In the genomic region with DNA sequence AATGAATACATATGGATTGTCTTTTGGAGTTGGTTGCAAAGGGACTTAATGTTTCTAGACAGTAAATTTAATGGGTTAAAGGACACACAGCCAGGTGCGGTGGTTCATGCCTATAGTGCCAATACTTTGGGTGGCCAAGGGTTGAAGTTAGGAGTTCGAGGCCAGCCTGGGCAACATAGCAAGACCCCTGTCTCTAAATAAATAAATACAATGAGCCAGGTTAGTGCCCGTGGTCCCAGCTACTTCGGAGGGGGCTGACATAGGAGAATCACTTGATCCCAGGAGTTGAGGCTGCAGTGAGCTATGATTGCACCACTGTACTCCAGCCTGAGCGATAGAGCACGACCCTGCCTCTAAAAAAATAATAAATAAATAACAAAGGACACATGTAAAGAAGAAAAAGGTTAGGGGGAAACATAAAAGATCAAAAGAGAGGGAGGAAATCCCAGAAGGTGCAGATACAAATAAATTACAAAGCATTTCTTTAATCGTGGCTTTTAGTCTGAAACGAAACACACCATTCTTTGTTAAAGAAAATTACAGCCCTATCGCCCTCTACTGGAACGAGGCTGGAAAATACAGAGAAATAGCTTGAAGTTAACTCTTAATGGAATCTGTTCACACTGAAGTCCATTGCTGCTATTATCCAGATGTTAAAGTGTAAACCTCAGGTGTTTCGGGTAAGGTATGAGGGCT, we compare ENCODE assay signal across 8 cellular contexts. TPM values are rescaled to one million over a fixed set of nuclear protein-coding genes. Genes with fewer than 3 reads are reported as not detected.
DNase-seq lines count a peak whose midpoint lies in the region; ATAC-seq and TF ChIP-seq lines count a peak whose summit lies in the region.

No MANE protein-coding gene starts in this region.

- H3K79me2 ChIP-seq in parathyroid adenoma: no peaks in the 10 kb centered on the region

- no peak overlapping the region for H3K4me2 ChIP-seq in parathyroid adenoma (ENCODE audit: low read length)

- TF ChIP-seq CTCF in HFF-Myc (IDR thresholded peaks at IDR 0.05; ENCODE audit: low read depth, low read length, missing control alignments) (peak; percentile 46), esophagus squamous epithelium (IDR thresholded peaks at IDR 0.05) (peak in 5 of 6 experiments; percentile 27 to 52 (median 30)), parathyroid adenoma (IDR thresholded peaks at IDR 0.05) (peak; percentile 46)

- 46 to 49% methylated on average over 11 of the region's 11 CpGs for WGBS in esophagus squamous epithelium, 2 donors

- H3K4me3 ChIP-seq in HFF-Myc (replicated peaks; ENCODE audit: low read depth, low read length): no peak overlapping the region
- H3K4me3 ChIP-seq in esophagus squamous epithelium: no peak overlapping the region
- no peak overlapping the region for H3K4me3 ChIP-seq in parathyroid adenoma (ENCODE audit: low read depth, low read length)
- H3K4me3 ChIP-seq in MG63: no peak overlapping the region

- H3K27me3 ChIP-seq in esophagus squamous epithelium (no peaks in the 10 kb centered on the region), parathyroid adenoma (ENCODE audit: control insufficient read depth, insufficient read depth, low read length) (no peaks in the 10 kb centered on the region), MG63 (no peaks in the 10 kb centered on the region)

- no peak overlapping the region for H2AFZ ChIP-seq in parathyroid adenoma

- H3K9ac ChIP-seq in parathyroid adenoma: no peak overlapping the region

- no peak for TF ChIP-seq POLR2A in esophagus squamous epithelium (IDR thresholded peaks at IDR 0.05)

- H3K27ac ChIP-seq in esophagus squamous epithelium (no peak overlapping the region), parathyroid adenoma (no peak overlapping the region)

- DNase-seq in NCI-H2081 (lab: John Stamatoyannopoulos, UW): peak; percentile 4 to 15
- DNase-seq in NCI-H2081 treated with DMSO at 0.1 percent for 48 hours (lab: John Stamatoyannopoulos, UW): no peak
- peak; percentile 11 for DNase-seq in HFF-Myc (ENCODE audit: extremely low read depth, low read depth)
- DNase-seq in RPMI7951 (ENCODE audit: low read depth): peak; percentile 40
- no peak for DNase-seq in esophagus squamous epithelium (lab: John Stamatoyannopoulos, UW)
- DNase-seq in MG63: no peak

- intact Hi-C loops in esophagus squamous epithelium (cut with DNase I): no loop called here

- no peaks in the 10 kb centered on the region for H3K9me3 ChIP-seq in esophagus squamous epithelium
- H3K9me3 ChIP-seq in parathyroid adenoma (ENCODE audit: control insufficient read depth, low read length): no peaks in the 10 kb centered on the region
- no peaks in the 10 kb centered on the region for H3K9me3 ChIP-seq in MG63

- H3K36me3 ChIP-seq in esophagus squamous epithelium: peaks cover 0 to 35% (median 0%) of the 10 kb centered on the region in 3 donors
- peaks cover 2% of the 10 kb centered on the region for H3K36me3 ChIP-seq in parathyroid adenoma (ENCODE audit: control insufficient read depth, insufficient read depth, low read length)
- H3K36me3 ChIP-seq in MG63: peaks cover 47% of the 10 kb centered on the region

- ATAC-seq in GM21447 (IDR thresholded peaks at IDR 0.05; ENCODE audit: unreplicated experiment): no peak

- H3K4me1 ChIP-seq in esophagus squamous epithelium: peaks cover 0 to 7% (median 0%) of the 10 kb centered on the region in 3 donors
- no peaks in the 10 kb centered on the region for H3K4me1 ChIP-seq in parathyroid adenoma

RNA-seq across cellular contexts. Expression of a gene that starts 42.6 kb away (rescaled TPM):
- total RNA-seq in RPMI7951 (2014; rRNA removed; shearing (Covaris generic)): not detected in 2 replicates
- 1 to 10 TPM in 2 of 4 donors, under 1 TPM in 1, not detected in 1; 0.44 to 5.7 (median 2.9) TPM for total RNA-seq in esophagus squamous epithelium
- total RNA-seq in MG63 (2014; rRNA removed; shearing (Covaris generic); ENCODE audit: low replicate concordance): not detected in 2 replicates

Comparison
In these comparisons a context has a peak if more than half of its experiments do, and no peak if none do; other contexts are left out.
1. DNase-seq: peak in NCI-H2081 (2 of 2), HFF-Myc (single experiment) and RPMI7951 (single experiment); none in NCI-H2081 treated with DMSO at 0.1 percent for 48 hours (single experiment), esophagus squamous epithelium (single experiment) and MG63 (single experiment).
2. Peak in every context shown above with its lines, with median percentiles within 50 percentile points of each other: CTCF ChIP-seq.